ENCODE assay signal across 8 cellular contexts in genomic region chr18:77102246-77103040, GRCh38. TPM values are rescaled to one million over a fixed set of nuclear protein-coding genes. Genes with fewer than 3 reads are reported as not detected.
DNase-seq lines count a peak whose midpoint lies in the region; ATAC-seq, FAIRE-seq and TF ChIP-seq lines count a peak whose summit lies in the region.

No MANE protein-coding gene starts in this region.

- no peak overlapping the region for H2AFZ ChIP-seq in neural progenitor cell (replicated peaks)

- TF ChIP-seq EP300 in Ishikawa (IDR thresholded peaks at IDR 0.05; ENCODE audit: borderline replicate concordance) = peak; percentile 56; the same call in 1 of the 2 replicates

- DNase-seq in GM12865 (ENCODE audit: low read depth) = peak; percentile 89
- peak; percentile 59 for DNase-seq in bronchial epithelial cell (ENCODE audit: low read depth)
- peak in 4 of 10 donors; percentile 45 to 79 (median 72) for DNase-seq in naive thymus-derived CD8-positive, alpha-beta T cell
- no peak for DNase-seq in NCI-H187 treated with DMSO at 0.1 percent for 48 hours (lab: John Stamatoyannopoulos, UW)
- DNase-seq in neural progenitor cell (ENCODE audit: low spot score) = no peak
- no peak for DNase-seq in T1000 (lab: John Stamatoyannopoulos, UW)

- no peaks in the 10 kb centered on the region for H3K27me3 Mint-ChIP-seq in naive thymus-derived CD8-positive, alpha-beta T cell
- H3K27me3 Mint-ChIP-seq in neural progenitor cell (ENCODE audit: insufficient read depth, low read depth) = peaks cover 5% of the 10 kb centered on the region

- POLR2A ChIA-PET in naive thymus-derived CD8-positive, alpha-beta T cell (lab: Charles Lee) = interaction anchor here (1.0 to 3.3 kb wide), 7 partner anchors 12 to 109 kb away, joined by 3 to 38 read pairs (median 7); partner anchors contain the start of gene MBP

- TF ChIP-seq RAD21 in Ishikawa (IDR thresholded peaks at IDR 0.05; ENCODE audit: low read depth) = no peak

- peak; percentile 76 for ATAC-seq in GM21529 (IDR thresholded peaks at IDR 0.05; ENCODE audit: unreplicated experiment)
- ATAC-seq in naive thymus-derived CD8-positive, alpha-beta T cell = peak; percentile 58 to 63

- H3K79me2 ChIP-seq in neural progenitor cell (ENCODE audit: low read depth) = no peaks in the 10 kb centered on the region

- peaks cover 7 to 28% (median 24%) of the 10 kb centered on the region in 3 donors for H3K36me3 Mint-ChIP-seq in naive thymus-derived CD8-positive, alpha-beta T cell
- no peaks in the 10 kb centered on the region for H3K36me3 Mint-ChIP-seq in neural progenitor cell

- H3K9me3 Mint-ChIP-seq in naive thymus-derived CD8-positive, alpha-beta T cell = peaks cover 0 to 16% (median 0%) of the 10 kb centered on the region in 9 donors
- H3K9me3 Mint-ChIP-seq in neural progenitor cell = no peaks in the 10 kb centered on the region

- H3K27ac ChIP-seq in neural progenitor cell = no peak overlapping the region

- no peaks in the 10 kb centered on the region for H4K20me1 ChIP-seq in neural progenitor cell (ENCODE audit: low read depth)

- H3K4me1 ChIP-seq in neural progenitor cell = peaks cover 4% of the 10 kb centered on the region

- peaks cover 53 to 99% (median 94%) of the 10 kb centered on the region in 4 donors for H3K4me1 Mint-ChIP-seq in naive thymus-derived CD8-positive, alpha-beta T cell
- H3K4me1 Mint-ChIP-seq in neural progenitor cell = peaks cover 48% of the 10 kb centered on the region

- H3K9me3 ChIP-seq in neural progenitor cell (ENCODE audit: low read depth) = no peaks in the 10 kb centered on the region

- peak overlapping the region; percentile 52 for H3K4me3 ChIP-seq in GM12865 (ENCODE audit: low read depth, low read length)
- no peak overlapping the region for H3K4me3 ChIP-seq in bronchial epithelial cell (ENCODE audit: low read depth, low read length)
- H3K4me3 ChIP-seq in neural progenitor cell = no peak overlapping the region

- TF ChIP-seq CTCF in GM12865 (IDR thresholded peaks at IDR 0.05; ENCODE audit: insufficient read depth, low read depth, low read length, missing control alignments) (no peak), bronchial epithelial cell (IDR thresholded peaks at IDR 0.05; ENCODE audit: insufficient read depth, low read length, severe bottlenecking) (no peak), neural progenitor cell (IDR thresholded peaks at IDR 0.05) (no peak)

- H3K27me3 ChIP-seq in bronchial epithelial cell (ENCODE audit: control insufficient read depth, insufficient read depth, low read length) (no peaks in the 10 kb centered on the region), neural progenitor cell (no peaks in the 10 kb centered on the region)

- no peak overlapping the region for H3K9ac ChIP-seq in neural progenitor cell

- H3K36me3 ChIP-seq in bronchial epithelial cell (ENCODE audit: control insufficient read depth, insufficient read depth, low read length) (peaks cover 2% of the 10 kb centered on the region), neural progenitor cell (no peaks in the 10 kb centered on the region)

- no peaks in the 10 kb centered on the region for H3F3A ChIP-seq in neural progenitor cell (ENCODE audit: low read depth)

- peak overlapping the region; percentile 96 to 99 (median 98) for H3K27ac Mint-ChIP-seq in naive thymus-derived CD8-positive, alpha-beta T cell
- no peak overlapping the region for H3K27ac Mint-ChIP-seq in neural progenitor cell

- H3K4me3 Mint-ChIP-seq in naive thymus-derived CD8-positive, alpha-beta T cell = peak overlapping the region; percentile 63 to 89 (median 82)
- H3K4me3 Mint-ChIP-seq in neural progenitor cell = no peak overlapping the region

- H3K4me2 ChIP-seq in neural progenitor cell = no peak overlapping the region

- no peak for FAIRE-seq in bronchial epithelial cell (lab: Jason Lieb, UNC)

TF ChIP-seq in Ishikawa, 13 proteins besides CTCF, POLR2A, EP300 and RAD21:
- TF ChIP-seq MAX (IDR thresholded peaks at IDR 0.05) (peak; percentile 10; the same call in 1 of the 2 replicates), EGR1 (IDR thresholded peaks at IDR 0.05) (no peak), TEAD4 (IDR thresholded peaks at IDR 0.05) (0 out of 2 replicates have a peak, but pooled peaks have one; percentile 25), NFIC (IDR thresholded peaks at IDR 0.05) (0 out of 2 replicates have a peak, but pooled peaks have one; percentile 31), REST (IDR thresholded peaks at IDR 0.05; ENCODE audit: low read depth) (no peak), FOXM1 (IDR thresholded peaks at IDR 0.05; ENCODE audit: borderline replicate concordance, low read depth) (peak; percentile 48; the same call in 1 of the 2 replicates), CREB1 (IDR thresholded peaks at IDR 0.05; ENCODE audit: low read depth) (no peak), ZBTB7A (IDR thresholded peaks at IDR 0.05; ENCODE audit: low read depth) (no peak), YY1 (IDR thresholded peaks at IDR 0.05; ENCODE audit: low read depth) (no peak), TAF1 (IDR thresholded peaks at IDR 0.05; ENCODE audit: low read depth) (no peak), TCF12 (IDR thresholded peaks at IDR 0.05; ENCODE audit: low read depth) (peak; percentile 43; the same call in 1 of the 2 replicates), CEBPB (IDR thresholded peaks at IDR 0.05) (no peak), USF1 (IDR thresholded peaks at IDR 0.05) (no peak)
TF ChIP-seq in Ishikawa: peak in this region for 5.

RNA-seq across cellular contexts. Expression of gene MBP, which starts 30.1 kb away (rescaled TPM):
- 21.3 and 26.6 TPM in 2 replicates for total RNA-seq in bronchial epithelial cell
- total RNA-seq in naive thymus-derived CD8-positive, alpha-beta T cell = 100 to 1,000 TPM in 1 of 2 experiments, 10 to 100 TPM in 1; 99.9 to 108 TPM
- 100 to 1,000 TPM in 2 of 3 donors, 10 to 100 TPM in 1; 89.2 to 148 (median 105) TPM for polyA plus RNA-seq in naive thymus-derived CD8-positive, alpha-beta T cell
- 0.64 and 2.1 TPM in 2 replicates for total RNA-seq in neural progenitor cell (ENCODE audit: low replicate concordance)

Comparison
In these comparisons a context has a peak if more than half of its experiments do, and no peak if none do; other contexts are left out.
1. DNase-seq: peak in GM12865 (single experiment) and bronchial epithelial cell (single experiment); none in NCI-H187 treated with DMSO at 0.1 percent for 48 hours (single experiment), neural progenitor cell (single experiment) and T1000 (single experiment).